1 cellular context compared by ENCODE assay signal in the genomic region with DNA sequence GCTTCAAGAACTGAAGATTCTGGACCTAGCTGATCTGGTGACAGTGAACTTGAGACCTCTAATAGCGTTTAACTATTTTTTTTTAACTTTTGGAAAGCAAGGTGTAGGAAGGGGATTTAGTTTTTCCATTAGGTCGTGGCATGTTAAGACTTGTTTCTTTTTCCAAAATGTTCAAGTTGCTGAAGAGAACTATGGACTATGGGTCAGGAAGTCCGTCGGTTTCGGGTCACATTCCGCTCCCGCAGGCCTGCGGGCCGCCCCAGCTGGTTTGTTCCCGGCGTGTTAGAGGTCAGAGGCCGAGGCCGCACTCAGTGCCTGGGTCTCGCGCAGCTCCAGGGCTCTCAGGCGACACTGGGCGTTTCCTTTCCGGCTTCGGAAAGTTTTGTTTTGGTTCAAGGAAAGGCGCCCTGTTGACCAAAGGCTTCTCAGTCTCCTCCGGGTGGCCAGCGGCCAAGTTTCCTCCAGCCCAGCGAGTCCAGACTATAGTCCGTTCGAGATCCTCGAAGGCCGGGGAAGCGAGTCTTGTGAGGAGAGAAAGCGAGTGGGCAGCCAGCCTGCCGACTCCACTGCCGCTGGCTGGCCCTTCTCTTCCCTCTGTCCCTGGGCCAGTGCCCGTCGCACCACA.
TF ChIP-seq lines count a peak whose summit lies in the region.

No MANE protein-coding gene starts in this region.

TF ChIP-seq in K562, 482 proteins besides CTCF, POLR2A, EP300 and RAD21 (continues in another document):
- TF ChIP-seq UBTF (IDR thresholded peaks at IDR 0.05; ENCODE audit: borderline replicate concordance in 1 of 2, low read depth in 2 of 2, low read length in 2 of 2), result peak; percentile 28 to 90; a peak in 3 of 4 replicates
- TF ChIP-seq NKRF (IDR thresholded peaks at IDR 0.05; ENCODE audit: borderline replicate concordance), result 0 out of 2 replicates have a peak, but pooled peaks have one; percentile 35
- no peak for TF ChIP-seq ZNF444 (CRISPR knock-in tag; IDR thresholded peaks at IDR 0.05)
- no peak for TF ChIP-seq ELK3 (CRISPR knock-in tag; IDR thresholded peaks at IDR 0.05)
- 0 out of 2 replicates have a peak, but pooled peaks have one; percentile 7 for TF ChIP-seq ETV5 (CRISPR knock-in tag; IDR thresholded peaks at IDR 0.05; ENCODE audit: low read depth)
- TF ChIP-seq NR2C2 (CRISPR knock-in tag; IDR thresholded peaks at IDR 0.05), result peak; percentile 69; the same call in 1 of the 2 replicates
- TF ChIP-seq NR2C2 (tag; IDR thresholded peaks at IDR 0.05), result peak; percentile 98
- TF ChIP-seq ZKSCAN8 (CRISPR knock-in tag; IDR thresholded peaks at IDR 0.05), result no peak
- TF ChIP-seq, protein P1, sequence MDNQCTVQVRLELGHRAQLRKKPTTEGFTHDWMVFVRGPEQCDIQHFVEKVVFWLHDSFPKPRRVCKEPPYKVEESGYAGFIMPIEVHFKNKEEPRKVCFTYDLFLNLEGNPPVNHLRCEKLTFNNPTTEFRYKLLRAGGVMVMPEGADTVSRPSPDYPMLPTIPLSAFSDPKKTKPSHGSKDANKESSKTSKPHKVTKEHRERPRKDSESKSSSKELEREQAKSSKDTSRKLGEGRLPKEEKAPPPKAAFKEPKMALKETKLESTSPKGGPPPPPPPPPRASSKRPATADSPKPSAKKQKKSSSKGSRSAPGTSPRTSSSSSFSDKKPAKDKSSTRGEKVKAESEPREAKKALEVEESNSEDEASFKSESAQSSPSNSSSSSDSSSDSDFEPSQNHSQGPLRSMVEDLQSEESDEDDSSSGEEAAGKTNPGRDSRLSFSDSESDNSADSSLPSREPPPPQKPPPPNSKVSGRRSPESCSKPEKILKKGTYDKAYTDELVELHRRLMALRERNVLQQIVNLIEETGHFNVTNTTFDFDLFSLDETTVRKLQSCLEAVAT (IDR thresholded peaks at IDR 0.05), result peak in 1 of 2 experiments; percentile 20; a peak in 1 of 4 replicates
- TF ChIP-seq MYNN (IDR thresholded peaks at IDR 0.05), result no peak
- TF ChIP-seq MYNN (CRISPR knock-in tag; IDR thresholded peaks at IDR 0.05), result no peak
- no peak for TF ChIP-seq ZNF586 (CRISPR knock-in tag; conservative IDR thresholded peaks at IDR 0.05)
- TF ChIP-seq SMARCE1 (IDR thresholded peaks at IDR 0.05), result peak; percentile 36; the same call in 1 of the 2 replicates
- TF ChIP-seq, protein P2, sequence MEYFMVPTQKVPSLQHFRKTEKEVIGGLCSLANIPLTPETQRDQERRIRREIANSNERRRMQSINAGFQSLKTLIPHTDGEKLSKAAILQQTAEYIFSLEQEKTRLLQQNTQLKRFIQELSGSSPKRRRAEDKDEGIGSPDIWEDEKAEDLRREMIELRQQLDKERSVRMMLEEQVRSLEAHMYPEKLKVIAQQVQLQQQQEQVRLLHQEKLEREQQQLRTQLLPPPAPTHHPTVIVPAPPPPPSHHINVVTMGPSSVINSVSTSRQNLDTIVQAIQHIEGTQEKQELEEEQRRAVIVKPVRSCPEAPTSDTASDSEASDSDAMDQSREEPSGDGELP (CRISPR knock-in tag; IDR thresholded peaks at IDR 0.05; ENCODE audit: borderline replicate concordance), result peak; percentile 88
- TF ChIP-seq, protein P3, sequence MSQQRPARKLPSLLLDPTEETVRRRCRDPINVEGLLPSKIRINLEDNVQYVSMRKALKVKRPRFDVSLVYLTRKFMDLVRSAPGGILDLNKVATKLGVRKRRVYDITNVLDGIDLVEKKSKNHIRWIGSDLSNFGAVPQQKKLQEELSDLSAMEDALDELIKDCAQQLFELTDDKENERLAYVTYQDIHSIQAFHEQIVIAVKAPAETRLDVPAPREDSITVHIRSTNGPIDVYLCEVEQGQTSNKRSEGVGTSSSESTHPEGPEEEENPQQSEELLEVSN (IDR thresholded peaks at IDR 0.05; ENCODE audit: borderline replicate concordance in 1 of 2, extremely low read depth in 1 of 2, insufficient read depth in 1 of 2, insufficient read length in 1 of 2, low read depth in 1 of 2, low read length in 1 of 2, poor library complexity in 1 of 2, severe bottlenecking in 1 of 2), result peak in 1 of 2 experiments; percentile 59
- TF ChIP-seq CXXC5 (CRISPR knock-in tag; IDR thresholded peaks at IDR 0.05), result peak; percentile 7
- peak; percentile 48; the same call in 1 of the 2 replicates for TF ChIP-seq ZNF592 (IDR thresholded peaks at IDR 0.05)
- TF ChIP-seq ZC3H4 (CRISPR knock-in tag; IDR thresholded peaks at IDR 0.05; ENCODE audit: borderline replicate concordance), result no peak
- TF ChIP-seq ATF3 (IDR thresholded peaks at IDR 0.05), result no peak
- 0 out of 2 replicates have a peak, but pooled peaks have one; percentile 63 for TF ChIP-seq ATF3 (CRISPR knock-in tag; conservative IDR thresholded peaks at IDR 0.05)
- no peak for TF ChIP-seq ZKSCAN3 (CRISPR knock-in tag; IDR thresholded peaks at IDR 0.05)
- no peak for TF ChIP-seq PHF21A (IDR thresholded peaks at IDR 0.05; ENCODE audit: borderline replicate concordance, low read depth)
- TF ChIP-seq CREM (IDR thresholded peaks at IDR 0.05; ENCODE audit: low read depth), result 0 out of 2 replicates have a peak, but pooled peaks have one; percentile 23
- peak; percentile 90 for TF ChIP-seq NR2C1 (IDR thresholded peaks at IDR 0.05)
- TF ChIP-seq NR2C1 (tag; IDR thresholded peaks at IDR 0.05), result peak; percentile 93
- 0 out of 2 replicates have a peak, but pooled peaks have one; percentile 29 for TF ChIP-seq DMBX1 (CRISPR knock-in tag; IDR thresholded peaks at IDR 0.05; ENCODE audit: borderline replicate concordance)
- TF ChIP-seq ZNF431 (CRISPR knock-in tag; IDR thresholded peaks at IDR 0.05), result no peak
- 0 out of 2 replicates have a peak, but pooled peaks have one; percentile 31 for TF ChIP-seq NFRKB (IDR thresholded peaks at IDR 0.05; ENCODE audit: low read depth)
- TF ChIP-seq L3MBTL2 (IDR thresholded peaks at IDR 0.05), result peak; percentile 71; the same call in 1 of the 2 replicates
- peak; percentile 50; the same call in 1 of the 2 replicates for TF ChIP-seq ETV1 (tag; conservative IDR thresholded peaks at IDR 0.05; ENCODE audit: low read depth)
- TF ChIP-seq ZNF165 (CRISPR knock-in tag; IDR thresholded peaks at IDR 0.05; ENCODE audit: borderline replicate concordance), result no peak
- TF ChIP-seq AFF1 (IDR thresholded peaks at IDR 0.05; ENCODE audit: low read depth in 1 of 2, partially characterized antibody in 2 of 2), result no peak
- no peak for TF ChIP-seq ZSCAN32 (CRISPR knock-in tag; IDR thresholded peaks at IDR 0.05)
- TF ChIP-seq ZNF12 (CRISPR knock-in tag; IDR thresholded peaks at IDR 0.05), result 0 out of 2 replicates have a peak, but pooled peaks have one; percentile 5
- TF ChIP-seq NFIC (IDR thresholded peaks at IDR 0.05), result peak; percentile 72; the same call in 1 of the 2 replicates
- TF ChIP-seq HDAC1 (IDR thresholded peaks at IDR 0.05), result peak in 1 of 2 experiments; percentile 19; a peak in 1 of 4 replicates
- TF ChIP-seq ESRRA (IDR thresholded peaks at IDR 0.05; ENCODE audit: borderline replicate concordance, low read depth), result peak; percentile 35
